ENCODE assay signal across 21 cellular contexts in genomic region chr6:140855520-140855919, GRCh38.
DNase-seq lines count a peak whose midpoint lies in the region; ATAC-seq and TF ChIP-seq lines count a peak whose summit lies in the region.
"Had no signal": no experiment of that assay in that cellular context is flagged by ENCODE, and none has a peak within 500 bp of the region (broad histone marks: within the 10 kb centered on the region; RNA-seq: fewer than 3 reads in every experiment).

No MANE protein-coding gene starts in this region.

- no peak overlapping the region for H3K9ac ChIP-seq in adipocyte (ENCODE audit: low read length)

- H3K4me3 ChIP-seq in HEK293 (ENCODE audit: low read depth, low read length) (no peak overlapping the region), adipocyte (ENCODE audit: low read length) (peak overlapping the region; percentile 24), fibroblast of mammary gland (ENCODE audit: control insufficient read depth, low read depth, low read length) (no peak overlapping the region)
- H3K4me3 ChIP-seq: GM23338 had no signal

- H3K36me3 ChIP-seq in HEK293 (ENCODE audit: control insufficient read depth in 2 of 2, insufficient read depth in 1 of 2, low read length in 2 of 2), result no peaks in the 10 kb centered on the region
- H3K36me3 ChIP-seq in adipocyte (ENCODE audit: control insufficient read depth, insufficient read depth, low read length, severe bottlenecking), result no peaks in the 10 kb centered on the region

- TF ChIP-seq CTCF in HEK293 (tag by site-specific recombination; IDR thresholded peaks at IDR 0.05) (no peak), fibroblast of mammary gland (conservative IDR thresholded peaks at IDR 0.05; ENCODE audit: control insufficient read depth, insufficient read depth, low read depth, low read length) (no peak)

- no peak overlapping the region for H3K27ac ChIP-seq in HEK293 (ENCODE audit: extremely low read depth, low read depth, low read length)

- ATAC-seq in GM21367 (IDR thresholded peaks at IDR 0.05; ENCODE audit: unreplicated experiment), result no peak
- ATAC-seq: GM23338 had no signal

- no peaks in the 10 kb centered on the region for H3K27me3 ChIP-seq in adipocyte (replicated peaks; ENCODE audit: control insufficient read depth, insufficient read depth, low read length)

- CTCF ChIA-PET in HEK293 (lab: Yijun Ruan, JAX), result interaction anchor here (0.6 to 1.3 kb wide), 2 partner anchors 12 to 840 kb away, joined by 3 to 4 read pairs; no protein-coding TSS in a partner anchor

- no peaks in the 10 kb centered on the region for H3K9me3 ChIP-seq in HEK293 (ENCODE audit: control insufficient read depth, insufficient read depth, low read depth, low read length)
- H3K9me3 ChIP-seq in adipocyte (ENCODE audit: control insufficient read depth, low read length), result no peaks in the 10 kb centered on the region

- DNase-seq in DMS114 treated with DMSO at 0.1 percent for 48 hours (lab: John Stamatoyannopoulos, UW; ENCODE audit: unreplicated experiment), result peak; percentile 63
- no peak for DNase-seq in adipocyte (ENCODE audit: low read depth)
- DNase-seq in fibroblast of mammary gland (ENCODE audit: low read depth), result peak; percentile 39
- DNase-seq in NCI-H446 treated with DMSO at 0.1 percent for 48 hours (lab: John Stamatoyannopoulos, UW), result no peak
- no peak for DNase-seq in NCI-H82 (lab: John Stamatoyannopoulos, UW)
- no peak for DNase-seq in stimulated activated CD8-positive, alpha-beta memory T cell treated with anti-CD3 and anti-CD28 coated beads, Interleukin-4, amount 100 ng/mL, for 48 hours
- DNase-seq: CD4-positive, CD25-positive, alpha-beta regulatory T cell; DMS79 treated with DMSO at 0.1 percent for 48 hours; Kasumi-1; MM.1S; NCI-H1048; NCI-H1436; NCI-H1930; NCI-H226; NCI-H524; NCI-H774; OCI-M1; SHP77 had no signal

- POLR2A ChIA-PET in HEK293 (lab: Yijun Ruan, JAX), result no interaction called here

- H3K4me1 ChIP-seq in HEK293 (ENCODE audit: control insufficient read depth, insufficient read depth, low read length) (no peaks in the 10 kb centered on the region), adipocyte (ENCODE audit: control insufficient read depth, insufficient read depth, low read length) (peaks cover 52% of the 10 kb centered on the region)

TF ChIP-seq in HEK293, 187 proteins besides CTCF, POLR2A, EP300 and RAD21:
- no peak for TF ChIP-seq ZNF830 (tag by site-specific recombination; IDR thresholded peaks at IDR 0.05; ENCODE audit: low read depth)
- peak; percentile 77 for TF ChIP-seq SCRT2 (tag by site-specific recombination; IDR thresholded peaks at IDR 0.05)
- TF ChIP-seq ZNF48 (tag by site-specific recombination; IDR thresholded peaks at IDR 0.05), result no peak

Comparison
In these comparisons a context has a peak if more than half of its experiments do, and no peak if none do; other contexts are left out.
1. DNase-seq: peak in DMS114 treated with DMSO at 0.1 percent for 48 hours (single experiment) and fibroblast of mammary gland (single experiment); none in adipocyte (single experiment), NCI-H446 treated with DMSO at 0.1 percent for 48 hours (single experiment), NCI-H82 (single experiment) and stimulated activated CD8-positive, alpha-beta memory T cell treated with anti-CD3 and anti-CD28 coated beads, Interleukin-4, amount 100 ng/mL, for 48 hours (single experiment).